1 cellular context compared by ENCODE assay signal in genomic region chr3:154323921-154324738, GRCh38.
TF ChIP-seq lines count a peak whose summit lies in the region.

Gene DHX36, minus strand, starts transcription at chr3:154324487. Its CDS starts 71 bp downstream, at chr3:154324416.

TF ChIP-seq in K562, 482 proteins besides CTCF, POLR2A, EP300 and RAD21 (continued from another document and continues in another):
- TF ChIP-seq ARID3A (IDR thresholded peaks at IDR 0.05; ENCODE audit: borderline replicate concordance, low read depth, low read length) = no peak
- peak; percentile 33; the same call in 1 of the 2 replicates for TF ChIP-seq NFIC (IDR thresholded peaks at IDR 0.05)
- TF ChIP-seq WHSC1 (IDR thresholded peaks at IDR 0.05; ENCODE audit: low read length) = no peak
- TF ChIP-seq RCOR1 (IDR thresholded peaks at IDR 0.05; ENCODE audit: borderline replicate concordance in 1 of 2, low read depth in 2 of 2, low read length in 2 of 2) = peak in 1 of 2 experiments; percentile 40; a peak in 1 of 4 replicates
- TF ChIP-seq RBBP5 (IDR thresholded peaks at IDR 0.05; ENCODE audit: borderline replicate concordance, insufficient read depth, low read length, poor library complexity, severe bottlenecking) = peak; percentile 87
- TF ChIP-seq CREM (IDR thresholded peaks at IDR 0.05; ENCODE audit: low read depth) = peak; percentile 99
- TF ChIP-seq ETV5 (CRISPR knock-in tag; IDR thresholded peaks at IDR 0.05; ENCODE audit: low read depth) = peak; percentile 62; the same call in 1 of the 2 replicates
- no peak for TF ChIP-seq ZNF431 (CRISPR knock-in tag; IDR thresholded peaks at IDR 0.05)
- 0 out of 2 replicates have a peak, but pooled peaks have one; percentile 44 for TF ChIP-seq CREB3 (tag; conservative IDR thresholded peaks at IDR 0.05; ENCODE audit: low read depth)
- TF ChIP-seq NFIX (CRISPR knock-in tag; IDR thresholded peaks at IDR 0.05; ENCODE audit: low read depth) = no peak
- no peak for TF ChIP-seq NR4A1 (CRISPR knock-in tag; IDR thresholded peaks at IDR 0.05)
- TF ChIP-seq NR4A1 (tag; IDR thresholded peaks at IDR 0.05) = no peak
- peak; percentile 22; the same call in 1 of the 2 replicates for TF ChIP-seq AFF4 (CRISPR knock-in tag; IDR thresholded peaks at IDR 0.05)
- TF ChIP-seq ZNF274 (IDR thresholded peaks at IDR 0.05; ENCODE audit: borderline replicate concordance, low read depth, low read length) = no peak
- peak; percentile 94 for TF ChIP-seq ATF3 (IDR thresholded peaks at IDR 0.05)
- no peak; the same call in 1 of the 2 replicates for TF ChIP-seq ATF3 (CRISPR knock-in tag; conservative IDR thresholded peaks at IDR 0.05)
- TF ChIP-seq BACH1 (tag; IDR thresholded peaks at IDR 0.05) = 0 out of 2 replicates have a peak, but pooled peaks have one; percentile 51
- TF ChIP-seq SIRT6 (IDR thresholded peaks at IDR 0.05; ENCODE audit: low read depth, low read length) = no peak
- no peak for TF ChIP-seq PTBP1 (IDR thresholded peaks at IDR 0.05; ENCODE audit: low read depth, low read length)
- TF ChIP-seq CAMTA2 (CRISPR knock-in tag; conservative IDR thresholded peaks at IDR 0.05) = no peak
- TF ChIP-seq THAP7 (CRISPR knock-in tag; IDR thresholded peaks at IDR 0.05) = no peak
- no peak for TF ChIP-seq KAT2B (IDR thresholded peaks at IDR 0.05; ENCODE audit: low read depth, low read length)
- TF ChIP-seq TARDBP (IDR thresholded peaks at IDR 0.05) = peak; percentile 76; the same call in 1 of the 2 replicates
- TF ChIP-seq ATF1 (CRISPR knock-in tag; IDR thresholded peaks at IDR 0.05) = peak; percentile 87
- peak; percentile 99 for TF ChIP-seq ATF1 (tag; IDR thresholded peaks at IDR 0.05)
- no peak for TF ChIP-seq SMARCC2 (IDR thresholded peaks at IDR 0.05; ENCODE audit: low read depth)
- no peak for TF ChIP-seq ZNF592 (IDR thresholded peaks at IDR 0.05)
- no peak for TF ChIP-seq ZNF76 (CRISPR knock-in tag; IDR thresholded peaks at IDR 0.05; ENCODE audit: borderline replicate concordance)
- peak; percentile 88 for TF ChIP-seq ZFX (CRISPR knock-in tag; IDR thresholded peaks at IDR 0.05)
- TF ChIP-seq CCAR2 (IDR thresholded peaks at IDR 0.05; ENCODE audit: low read depth, low read length) = no peak
- no peak for TF ChIP-seq U2AF2 (optimal IDR thresholded peaks at IDR 0.05; ENCODE audit: low read depth, low read length)
- TF ChIP-seq FOXK1 (CRISPR knock-in tag; IDR thresholded peaks at IDR 0.05; ENCODE audit: borderline replicate concordance) = 0 out of 2 replicates have a peak, but pooled peaks have one; percentile 53
- peak; percentile 87 for TF ChIP-seq NFRKB (IDR thresholded peaks at IDR 0.05; ENCODE audit: low read depth)
- TF ChIP-seq E2F6 (IDR thresholded peaks at IDR 0.05; ENCODE audit: borderline replicate concordance in 1 of 2, extremely low read depth in 1 of 2, insufficient read depth in 1 of 2, insufficient read length in 1 of 2, low read depth in 1 of 2, low read length in 1 of 2, poor library complexity in 1 of 2, severe bottlenecking in 1 of 2) = peak in 1 of 2 experiments; percentile 42
- no peak for TF ChIP-seq HNRNPL (IDR thresholded peaks at IDR 0.05; ENCODE audit: low read depth, low read length)
- TF ChIP-seq DMBX1 (CRISPR knock-in tag; IDR thresholded peaks at IDR 0.05; ENCODE audit: borderline replicate concordance) = no peak
- no peak for TF ChIP-seq ARHGAP35 (IDR thresholded peaks at IDR 0.05; ENCODE audit: partially characterized antibody)
- TF ChIP-seq ZNF217 (CRISPR knock-in tag; IDR thresholded peaks at IDR 0.05) = no peak
- no peak for TF ChIP-seq PHF21A (IDR thresholded peaks at IDR 0.05; ENCODE audit: borderline replicate concordance, low read depth)
- 0 out of 2 replicates have a peak, but pooled peaks have one; percentile 55 for TF ChIP-seq GTF2F1 (IDR thresholded peaks at IDR 0.05; ENCODE audit: low read depth, low read length)
